Comparison of ENCODE assay signal across 2 cellular contexts in the genomic region with DNA sequence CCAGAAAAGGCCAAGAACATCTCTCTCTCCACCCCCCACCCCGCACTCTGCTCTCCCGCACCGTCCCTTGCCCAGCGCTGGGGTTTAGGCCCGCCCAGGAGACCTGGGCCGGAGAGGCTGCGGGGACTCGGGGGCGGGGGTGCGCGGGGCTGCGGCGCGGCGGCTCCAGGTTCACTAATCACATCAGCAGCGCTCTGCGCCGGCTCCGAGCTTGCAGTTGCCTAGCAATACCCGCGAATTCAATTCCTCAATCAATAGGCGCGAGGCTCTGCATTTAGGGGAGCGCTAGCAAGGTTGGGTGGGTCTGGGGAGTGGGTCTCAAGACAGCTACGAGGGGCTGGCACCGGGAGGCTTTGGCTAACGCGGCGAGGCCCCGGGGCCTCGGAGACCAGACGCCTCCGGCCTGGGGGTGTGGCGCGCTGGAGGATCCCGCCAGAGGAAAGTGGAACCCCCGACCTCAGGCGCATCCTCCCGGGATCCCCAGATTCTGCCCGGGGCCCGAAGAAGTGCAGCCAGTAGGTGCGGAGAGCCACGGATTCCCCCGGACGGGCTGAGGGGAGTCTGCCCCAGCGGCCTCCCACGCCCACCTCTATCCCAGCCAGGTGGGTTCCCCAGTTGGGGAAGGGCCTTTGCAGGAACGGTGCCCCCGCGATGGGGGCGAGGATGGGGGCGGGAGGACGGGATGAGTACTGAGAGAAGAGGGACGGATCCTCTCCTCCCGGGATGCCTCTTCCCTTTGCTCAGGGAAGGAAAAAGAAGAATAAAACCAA.
TF ChIP-seq lines count a peak whose summit lies in the region.

No MANE protein-coding gene starts in this region.

TF ChIP-seq in SK-N-SH treated with all-trans-retinoic acid at 6 μM for 48 hours, 23 proteins besides CTCF, POLR2A, EP300 and RAD21:
- TF ChIP-seq TOX (CRISPR knock-in tag; IDR thresholded peaks at IDR 0.05; ENCODE audit: borderline replicate concordance) = no peak
- TF ChIP-seq, protein P1, sequence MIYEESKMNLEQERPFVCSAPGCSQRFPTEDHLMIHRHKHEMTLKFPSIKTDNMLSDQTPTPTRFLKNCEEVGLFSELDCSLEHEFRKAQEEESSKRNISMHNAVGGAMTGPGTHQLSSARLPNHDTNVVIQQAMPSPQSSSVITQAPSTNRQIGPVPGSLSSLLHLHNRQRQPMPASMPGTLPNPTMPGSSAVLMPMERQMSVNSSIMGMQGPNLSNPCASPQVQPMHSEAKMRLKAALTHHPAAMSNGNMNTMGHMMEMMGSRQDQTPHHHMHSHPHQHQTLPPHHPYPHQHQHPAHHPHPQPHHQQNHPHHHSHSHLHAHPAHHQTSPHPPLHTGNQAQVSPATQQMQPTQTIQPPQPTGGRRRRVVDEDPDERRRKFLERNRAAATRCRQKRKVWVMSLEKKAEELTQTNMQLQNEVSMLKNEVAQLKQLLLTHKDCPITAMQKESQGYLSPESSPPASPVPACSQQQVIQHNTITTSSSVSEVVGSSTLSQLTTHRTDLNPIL (CRISPR knock-in tag; IDR thresholded peaks at IDR 0.05; ENCODE audit: low read depth) = no peak

TF ChIP-seq in HepG2, 621 proteins besides CTCF, POLR2A, EP300 and RAD21 (continues in another document):
- no peak for TF ChIP-seq ZBTB4 (CRISPR knock-in tag; IDR thresholded peaks at IDR 0.05; ENCODE audit: borderline replicate concordance)
- no peak for TF ChIP-seq HDAC6 (IDR thresholded peaks at IDR 0.05; ENCODE audit: low read depth, low read length)
- TF ChIP-seq, protein P2, sequence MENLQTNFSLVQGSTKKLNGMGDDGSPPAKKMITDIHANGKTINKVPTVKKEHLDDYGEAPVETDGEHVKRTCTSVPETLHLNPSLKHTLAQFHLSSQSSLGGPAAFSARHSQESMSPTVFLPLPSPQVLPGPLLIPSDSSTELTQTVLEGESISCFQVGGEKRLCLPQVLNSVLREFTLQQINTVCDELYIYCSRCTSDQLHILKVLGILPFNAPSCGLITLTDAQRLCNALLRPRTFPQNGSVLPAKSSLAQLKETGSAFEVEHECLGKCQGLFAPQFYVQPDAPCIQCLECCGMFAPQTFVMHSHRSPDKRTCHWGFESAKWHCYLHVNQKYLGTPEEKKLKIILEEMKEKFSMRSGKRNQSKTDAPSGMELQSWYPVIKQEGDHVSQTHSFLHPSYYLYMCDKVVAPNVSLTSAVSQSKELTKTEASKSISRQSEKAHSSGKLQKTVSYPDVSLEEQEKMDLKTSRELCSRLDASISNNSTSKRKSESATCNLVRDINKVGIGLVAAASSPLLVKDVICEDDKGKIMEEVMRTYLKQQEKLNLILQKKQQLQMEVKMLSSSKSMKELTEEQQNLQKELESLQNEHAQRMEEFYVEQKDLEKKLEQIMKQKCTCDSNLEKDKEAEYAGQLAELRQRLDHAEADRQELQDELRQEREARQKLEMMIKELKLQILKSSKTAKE (CRISPR knock-in tag; IDR thresholded peaks at IDR 0.05; ENCODE audit: borderline replicate concordance) = no peak
- TF ChIP-seq EZH2 (conservative IDR thresholded peaks at IDR 0.05; ENCODE audit: low read depth, low read length) = peak; percentile 96
- TF ChIP-seq ZNF567 (CRISPR knock-in tag; IDR thresholded peaks at IDR 0.05; ENCODE audit: borderline replicate concordance) = no peak
- no peak for TF ChIP-seq ZNF530 (CRISPR knock-in tag; IDR thresholded peaks at IDR 0.05; ENCODE audit: low read depth)
- 0 out of 2 replicates have a peak, but pooled peaks have one; percentile 17 for TF ChIP-seq EED (CRISPR knock-in tag; IDR thresholded peaks at IDR 0.05)
- TF ChIP-seq ZBTB34 (CRISPR knock-in tag; IDR thresholded peaks at IDR 0.05) = no peak
- no peak for TF ChIP-seq REPIN1 (CRISPR knock-in tag; IDR thresholded peaks at IDR 0.05; ENCODE audit: borderline replicate concordance, low read depth)
- no peak for TF ChIP-seq HIC2 (CRISPR knock-in tag; IDR thresholded peaks at IDR 0.05; ENCODE audit: low read depth)
- no peak for TF ChIP-seq ZSCAN30 (CRISPR knock-in tag; IDR thresholded peaks at IDR 0.05)
- TF ChIP-seq SKI (IDR thresholded peaks at IDR 0.05; ENCODE audit: partially characterized antibody) = no peak
- TF ChIP-seq AGO2 (optimal IDR thresholded peaks at IDR 0.05; ENCODE audit: low read depth, low read length) = peak; percentile 59
- TF ChIP-seq ZNF382 (CRISPR knock-in tag; IDR thresholded peaks at IDR 0.05; ENCODE audit: borderline replicate concordance) = no peak
- no peak for TF ChIP-seq ZNF33B (CRISPR knock-in tag; IDR thresholded peaks at IDR 0.05)
- TF ChIP-seq ZNF678 (CRISPR knock-in tag; IDR thresholded peaks at IDR 0.05) = no peak
- TF ChIP-seq, protein P3, sequence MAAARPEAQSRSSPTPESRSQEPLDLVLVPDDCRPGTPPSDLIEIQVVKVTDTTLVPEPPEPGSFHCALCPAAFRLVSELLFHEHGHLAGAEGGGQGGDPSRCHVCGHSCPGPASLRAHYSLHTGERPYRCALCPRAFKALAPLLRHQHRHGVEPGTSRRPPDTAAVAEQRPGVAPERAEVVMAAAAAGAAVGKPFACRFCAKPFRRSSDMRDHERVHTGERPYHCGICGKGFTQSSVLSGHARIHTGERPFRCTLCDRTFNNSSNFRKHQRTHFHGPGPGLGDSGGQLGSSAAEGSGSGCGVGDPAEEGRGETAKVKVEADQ (CRISPR knock-in tag; IDR thresholded peaks at IDR 0.05; ENCODE audit: borderline replicate concordance) = no peak
- TF ChIP-seq ZNF274 (CRISPR knock-in tag; IDR thresholded peaks at IDR 0.05) = no peak
- no peak for TF ChIP-seq ZSCAN9 (CRISPR knock-in tag; IDR thresholded peaks at IDR 0.05; ENCODE audit: borderline replicate concordance)
- TF ChIP-seq CAMTA2 (CRISPR knock-in tag; IDR thresholded peaks at IDR 0.05; ENCODE audit: borderline replicate concordance) = no peak
- 0 out of 2 replicates have a peak, but pooled peaks have one; percentile 22 for TF ChIP-seq ZNF350 (CRISPR knock-in tag; IDR thresholded peaks at IDR 0.05; ENCODE audit: borderline replicate concordance, low read depth)
- no peak for TF ChIP-seq RFXAP (CRISPR knock-in tag; IDR thresholded peaks at IDR 0.05; ENCODE audit: borderline replicate concordance)
- TF ChIP-seq, protein P4, sequence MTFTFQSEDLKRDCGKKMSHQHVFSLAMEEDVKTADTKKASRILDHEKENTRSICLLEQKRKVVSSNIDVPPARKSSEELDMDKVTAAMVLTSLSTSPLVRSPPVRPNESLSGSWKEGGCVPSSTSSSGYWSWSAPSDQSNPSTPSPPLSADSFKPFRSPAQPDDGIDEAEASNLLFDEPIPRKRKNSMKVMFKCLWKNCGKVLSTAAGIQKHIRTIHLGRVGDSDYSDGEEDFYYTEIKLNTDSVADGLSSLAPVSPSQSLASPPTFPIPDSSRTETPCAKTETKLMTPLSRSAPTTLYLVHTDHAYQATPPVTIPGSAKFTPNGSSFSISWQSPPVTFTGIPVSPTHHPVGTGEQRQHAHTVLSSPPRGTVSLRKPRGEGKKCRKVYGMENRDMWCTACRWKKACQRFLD (CRISPR knock-in tag; IDR thresholded peaks at IDR 0.05; ENCODE audit: borderline replicate concordance) = no peak
- no peak for TF ChIP-seq ZNF34 (CRISPR knock-in tag; IDR thresholded peaks at IDR 0.05; ENCODE audit: borderline replicate concordance)
- no peak for TF ChIP-seq SALL1 (CRISPR knock-in tag; IDR thresholded peaks at IDR 0.05)
- TF ChIP-seq SAP130 (CRISPR knock-in tag; IDR thresholded peaks at IDR 0.05; ENCODE audit: low read depth) = no peak
- TF ChIP-seq ZNF768 (CRISPR knock-in tag; IDR thresholded peaks at IDR 0.05) = 0 out of 2 replicates have a peak, but pooled peaks have one; percentile 11
- no peak for TF ChIP-seq ZNF263 (CRISPR knock-in tag; IDR thresholded peaks at IDR 0.05)
- peak; percentile 40; the same call in 1 of the 2 replicates for TF ChIP-seq ZBTB1 (CRISPR knock-in tag; IDR thresholded peaks at IDR 0.05; ENCODE audit: borderline replicate concordance)
- TF ChIP-seq RBAK (CRISPR knock-in tag; IDR thresholded peaks at IDR 0.05) = no peak
- no peak for TF ChIP-seq EEA1 (CRISPR knock-in tag; IDR thresholded peaks at IDR 0.05; ENCODE audit: borderline replicate concordance)
- no peak for TF ChIP-seq MYNN (CRISPR knock-in tag; IDR thresholded peaks at IDR 0.05; ENCODE audit: low read depth)
- TF ChIP-seq ASH2L (IDR thresholded peaks at IDR 0.05; ENCODE audit: insufficient read length, low read depth, low read length) = peak; percentile 27
- no peak; the same call in 1 of the 2 replicates for TF ChIP-seq TOPORS (CRISPR knock-in tag; IDR thresholded peaks at IDR 0.05)
- TF ChIP-seq SMAD1 (CRISPR knock-in tag; IDR thresholded peaks at IDR 0.05; ENCODE audit: borderline replicate concordance, low read depth) = no peak
- TF ChIP-seq CEBPG (CRISPR knock-in tag; IDR thresholded peaks at IDR 0.05) = no peak
- TF ChIP-seq ZNF160 (CRISPR knock-in tag; IDR thresholded peaks at IDR 0.05) = no peak
- no peak for TF ChIP-seq ZNF256 (CRISPR knock-in tag; conservative IDR thresholded peaks at IDR 0.05)
- TF ChIP-seq STAT5B (CRISPR knock-in tag; IDR thresholded peaks at IDR 0.05) = no peak
- no peak for TF ChIP-seq FOXJ3 (CRISPR knock-in tag; IDR thresholded peaks at IDR 0.05; ENCODE audit: borderline replicate concordance)
- TF ChIP-seq, protein P5, sequence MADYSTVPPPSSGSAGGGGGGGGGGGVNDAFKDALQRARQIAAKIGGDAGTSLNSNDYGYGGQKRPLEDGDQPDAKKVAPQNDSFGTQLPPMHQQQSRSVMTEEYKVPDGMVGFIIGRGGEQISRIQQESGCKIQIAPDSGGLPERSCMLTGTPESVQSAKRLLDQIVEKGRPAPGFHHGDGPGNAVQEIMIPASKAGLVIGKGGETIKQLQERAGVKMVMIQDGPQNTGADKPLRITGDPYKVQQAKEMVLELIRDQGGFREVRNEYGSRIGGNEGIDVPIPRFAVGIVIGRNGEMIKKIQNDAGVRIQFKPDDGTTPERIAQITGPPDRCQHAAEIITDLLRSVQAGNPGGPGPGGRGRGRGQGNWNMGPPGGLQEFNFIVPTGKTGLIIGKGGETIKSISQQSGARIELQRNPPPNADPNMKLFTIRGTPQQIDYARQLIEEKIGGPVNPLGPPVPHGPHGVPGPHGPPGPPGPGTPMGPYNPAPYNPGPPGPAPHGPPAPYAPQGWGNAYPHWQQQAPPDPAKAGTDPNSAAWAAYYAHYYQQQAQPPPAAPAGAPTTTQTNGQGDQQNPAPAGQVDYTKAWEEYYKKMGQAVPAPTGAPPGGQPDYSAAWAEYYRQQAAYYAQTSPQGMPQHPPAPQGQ (CRISPR knock-in tag; IDR thresholded peaks at IDR 0.05; ENCODE audit: borderline replicate concordance) = peak; percentile 54; the same call in 1 of the 2 replicates
- TF ChIP-seq, protein P6, sequence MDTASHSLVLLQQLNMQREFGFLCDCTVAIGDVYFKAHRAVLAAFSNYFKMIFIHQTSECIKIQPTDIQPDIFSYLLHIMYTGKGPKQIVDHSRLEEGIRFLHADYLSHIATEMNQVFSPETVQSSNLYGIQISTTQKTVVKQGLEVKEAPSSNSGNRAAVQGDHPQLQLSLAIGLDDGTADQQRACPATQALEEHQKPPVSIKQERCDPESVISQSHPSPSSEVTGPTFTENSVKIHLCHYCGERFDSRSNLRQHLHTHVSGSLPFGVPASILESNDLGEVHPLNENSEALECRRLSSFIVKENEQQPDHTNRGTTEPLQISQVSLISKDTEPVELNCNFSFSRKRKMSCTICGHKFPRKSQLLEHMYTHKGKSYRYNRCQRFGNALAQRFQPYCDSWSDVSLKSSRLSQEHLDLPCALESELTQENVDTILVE (CRISPR knock-in tag; IDR thresholded peaks at IDR 0.05) = no peak
- peak; percentile 34; the same call in 1 of the 2 replicates for TF ChIP-seq KDM2A (CRISPR knock-in tag; IDR thresholded peaks at IDR 0.05; ENCODE audit: borderline replicate concordance, low read depth)
- no peak for TF ChIP-seq ZNF264 (CRISPR knock-in tag; IDR thresholded peaks at IDR 0.05)
- TF ChIP-seq GPN1 (CRISPR knock-in tag; IDR thresholded peaks at IDR 0.05; ENCODE audit: borderline replicate concordance) = no peak
- no peak for TF ChIP-seq SMAD9 (CRISPR knock-in tag; IDR thresholded peaks at IDR 0.05)
- no peak for TF ChIP-seq HES4 (CRISPR knock-in tag; IDR thresholded peaks at IDR 0.05; ENCODE audit: borderline replicate concordance)
- no peak for TF ChIP-seq MZF1 (CRISPR knock-in tag; IDR thresholded peaks at IDR 0.05; ENCODE audit: borderline replicate concordance)
- TF ChIP-seq KMT2A (CRISPR knock-in tag; IDR thresholded peaks at IDR 0.05) = no peak
